In genomic region chr14:55749201-55749812, GRCh38 we compare ENCODE assay signal across 18 cellular contexts.
A peak's percentile ranks its signal among the peaks of the same experiment; 100 is the strongest.
DNase-seq lines count a peak whose midpoint lies in the region; ATAC-seq, FAIRE-seq and TF ChIP-seq lines count a peak whose summit lies in the region.
"Had no signal": no experiment of that assay in that cellular context is flagged by ENCODE, and none has a peak within 500 bp of the region (broad histone marks: within the 10 kb centered on the region; RNA-seq: fewer than 3 reads in every experiment).

No MANE protein-coding gene starts in this region.

- no peak overlapping the region for H3K4me3 Mint-ChIP-seq in activated T-cell treated with anti-CD3 and anti-CD28 coated beads, Interleukin-2, amount 50 U/mL, for 72 hours
- no peak overlapping the region for H3K4me3 Mint-ChIP-seq in activated T-cell treated with anti-CD3 and anti-CD28 coated beads, Interleukin-2, amount 50 U/mL, for 24 hours
- H3K4me3 Mint-ChIP-seq: activated CD4-positive, alpha-beta T cell treated with anti-CD3 and anti-CD28 coated beads, Interleukin-2, amount 10 ng/mL, durations not matched to agents 24 days and 14 days; mesothelial cell of epicardium; stimulated activated memory B cell treated with anti-CD40 and anti-IgM and Interleukin-4, amounts not matched to agents 10 μg/mL and 1 μg/mL and 100 μg/mL, for 72 hours; T-helper 1 cell treated with Interleukin-12 subunit alpha and Interleukin-12 subunit beta and Interleukin-4 antibody, amounts not matched to agents 30 μg/mL and 1 μg/mL, for 36 hours had no signal

- no peaks in the 10 kb centered on the region for H3K36me3 ChIP-seq in gastroesophageal sphincter
- H3K36me3 ChIP-seq: brain microvascular endothelial cell, ovary had no signal

- no peak for TF ChIP-seq POLR2A in gastroesophageal sphincter (IDR thresholded peaks at IDR 0.05)

- H3K36me3 Mint-ChIP-seq in activated T-cell treated with anti-CD3 and anti-CD28 coated beads, Interleukin-2, amount 50 U/mL, for 72 hours (ENCODE audit: insufficient read depth in 2 of 2): no peaks in the 10 kb centered on the region
- no peaks in the 10 kb centered on the region for H3K36me3 Mint-ChIP-seq in activated T-cell treated with anti-CD3 and anti-CD28 coated beads, Interleukin-2, amount 50 U/mL, for 24 hours (ENCODE audit: low read depth)
- H3K36me3 Mint-ChIP-seq: mesothelial cell of epicardium; stimulated activated memory B cell treated with anti-CD40 and anti-IgM and Interleukin-4, amounts not matched to agents 10 μg/mL and 1 μg/mL and 100 μg/mL, for 72 hours had no signal

- peak; percentile 30 for FAIRE-seq in urothelium cell line (lab: Jason Lieb, UNC)

- no peak overlapping the region for H3K4me3 ChIP-seq in epithelial cell of esophagus (ENCODE audit: low read length)
- no peak overlapping the region for H3K4me3 ChIP-seq in gastroesophageal sphincter
- H3K4me3 ChIP-seq: ovary had no signal

- no peak overlapping the region for H3K27ac Mint-ChIP-seq in activated T-cell treated with anti-CD3 and anti-CD28 coated beads, Interleukin-2, amount 50 U/mL, for 72 hours
- no peak overlapping the region for H3K27ac Mint-ChIP-seq in activated T-cell treated with anti-CD3 and anti-CD28 coated beads, Interleukin-2, amount 50 U/mL, for 24 hours
- H3K27ac Mint-ChIP-seq: activated CD4-positive, alpha-beta T cell treated with anti-CD3 and anti-CD28 coated beads, Interleukin-2, amount 10 ng/mL, durations not matched to agents 24 days and 14 days; activated T-helper 2 cell treated with anti-CD3 and anti-CD28 coated beads, Interferon-gamma antibody, Interleukin-2, Interleukin-4, amounts not matched to agents 10 μg/mL and 5 μg/mL and 100 μg/mL, durations not matched to agents 14 hours and 24 hours and 36 hours; mesothelial cell of epicardium; stimulated activated memory B cell treated with anti-CD40 and anti-IgM and Interleukin-4, amounts not matched to agents 10 μg/mL and 1 μg/mL and 100 μg/mL, for 72 hours; T-helper 1 cell treated with Interleukin-12 subunit alpha and Interleukin-12 subunit beta and Interleukin-4 antibody, amounts not matched to agents 30 μg/mL and 1 μg/mL, for 36 hours had no signal

- H3K27me3 Mint-ChIP-seq in activated T-cell treated with anti-CD3 and anti-CD28 coated beads, Interleukin-2, amount 50 U/mL, for 72 hours (ENCODE audit: low read depth): no peaks in the 10 kb centered on the region
- H3K27me3 Mint-ChIP-seq in activated T-cell treated with anti-CD3 and anti-CD28 coated beads, Interleukin-2, amount 50 U/mL, for 24 hours: peaks cover 4% of the 10 kb centered on the region
- H3K27me3 Mint-ChIP-seq: activated CD4-positive, alpha-beta T cell treated with anti-CD3 and anti-CD28 coated beads, Interleukin-2, amount 10 ng/mL, durations not matched to agents 24 days and 14 days; stimulated activated memory B cell treated with anti-CD40 and anti-IgM and Interleukin-4, amounts not matched to agents 10 μg/mL and 1 μg/mL and 100 μg/mL, for 72 hours had no signal

- H3K9me3 ChIP-seq in gastroesophageal sphincter: no peaks in the 10 kb centered on the region
- H3K9me3 ChIP-seq: ovary had no signal

- no peak for TF ChIP-seq EP300 in gastroesophageal sphincter (IDR thresholded peaks at IDR 0.05)

- DNase-seq in activated T-cell treated with anti-CD3 and anti-CD28 coated beads, Interleukin-2, amount 50 U/mL, for 72 hours: no peak
- DNase-seq in activated T-cell treated with anti-CD3 and anti-CD28 coated beads, Interleukin-2, amount 50 U/mL, for 24 hours: no peak
- DNase-seq in NCI-H345 treated with DMSO at 0.1 percent for 48 hours (lab: John Stamatoyannopoulos, UW; ENCODE audit: unreplicated experiment) (peak; percentile 59), epithelial cell of esophagus (ENCODE audit: low read depth) (peak; percentile 79), urothelium cell line (ENCODE audit: low spot score) (no peak), AG08395 (ENCODE audit: low spot score) (no peak)
- no peak for DNase-seq in activated CD8-positive, alpha-beta memory T cell treated with anti-CD3 and anti-CD28 coated beads for 24 hours
- DNase-seq: activated CD4-positive, alpha-beta T cell treated with anti-CD3 and anti-CD28 coated beads, Interleukin-2, amount 10 ng/mL, durations not matched to agents 24 days and 14 days; brain microvascular endothelial cell; GF-D8; OCI-M1; ovary; stimulated activated CD4-positive, alpha-beta T cell treated with anti-CD3 and anti-CD28 coated beads, Interleukin-2, amount 100 ng/mL, for 24 hours had no signal

- no peaks in the 10 kb centered on the region for H3K4me1 Mint-ChIP-seq in activated T-cell treated with anti-CD3 and anti-CD28 coated beads, Interleukin-2, amount 50 U/mL, for 72 hours (ENCODE audit: low read depth)
- no peaks in the 10 kb centered on the region for H3K4me1 Mint-ChIP-seq in activated T-cell treated with anti-CD3 and anti-CD28 coated beads, Interleukin-2, amount 50 U/mL, for 24 hours (ENCODE audit: low read depth)
- H3K4me1 Mint-ChIP-seq: stimulated activated memory B cell treated with anti-CD40 and anti-IgM and Interleukin-4, amounts not matched to agents 10 μg/mL and 1 μg/mL and 100 μg/mL, for 72 hours had no signal

- TF ChIP-seq CTCF in epithelial cell of esophagus (IDR thresholded peaks at IDR 0.05; ENCODE audit: insufficient read depth, low read depth, low read length, missing control alignments): no peak
- no peak for TF ChIP-seq CTCF in gastroesophageal sphincter (IDR thresholded peaks at IDR 0.05)

- H3K9me3 Mint-ChIP-seq in activated T-cell treated with anti-CD3 and anti-CD28 coated beads, Interleukin-2, amount 50 U/mL, for 72 hours: no peaks in the 10 kb centered on the region
- H3K9me3 Mint-ChIP-seq in activated T-cell treated with anti-CD3 and anti-CD28 coated beads, Interleukin-2, amount 50 U/mL, for 24 hours: no peaks in the 10 kb centered on the region
- H3K9me3 Mint-ChIP-seq: activated CD4-positive, alpha-beta T cell treated with anti-CD3 and anti-CD28 coated beads, Interleukin-2, amount 10 ng/mL, durations not matched to agents 24 days and 14 days; activated T-helper 2 cell treated with anti-CD3 and anti-CD28 coated beads, Interferon-gamma antibody, Interleukin-2, Interleukin-4, amounts not matched to agents 10 μg/mL and 5 μg/mL and 100 μg/mL, durations not matched to agents 14 hours and 24 hours and 36 hours; mesothelial cell of epicardium; stimulated activated memory B cell treated with anti-CD40 and anti-IgM and Interleukin-4, amounts not matched to agents 10 μg/mL and 1 μg/mL and 100 μg/mL, for 72 hours; T-helper 1 cell treated with Interleukin-12 subunit alpha and Interleukin-12 subunit beta and Interleukin-4 antibody, amounts not matched to agents 30 μg/mL and 1 μg/mL, for 36 hours had no signal

- H3K27ac ChIP-seq in gastroesophageal sphincter: no peak overlapping the region
- H3K27ac ChIP-seq: brain microvascular endothelial cell, ovary had no signal

- no CpG with 5 or more reads among the region's 1 CpG for WGBS in gastroesophageal sphincter (ENCODE audit: low coverage in 1 of 2), 2 donors

- ATAC-seq in activated T-cell treated with anti-CD3 and anti-CD28 coated beads, Interleukin-2, amount 50 U/mL, for 72 hours (replicated peaks in 1 of 2): peak; percentile 27 to 28
- ATAC-seq in gastroesophageal sphincter: no peak
- ATAC-seq: stimulated activated memory B cell treated with anti-CD40 and anti-IgM and Interleukin-4, amounts not matched to agents 10 μg/mL and 1 μg/mL and 100 μg/mL, for 72 hours had no signal

- no peaks in the 10 kb centered on the region for H3K27me3 ChIP-seq in gastroesophageal sphincter
- H3K27me3 ChIP-seq: brain microvascular endothelial cell, ovary had no signal

- peaks cover 0 to 8% (median 0%) of the 10 kb centered on the region in 3 donors for H3K4me1 ChIP-seq in gastroesophageal sphincter

Comparison
In these comparisons a context has a peak if more than half of its experiments do, and no peak if none do; other contexts are left out.
1. DNase-seq: peak in NCI-H345 treated with DMSO at 0.1 percent for 48 hours (single experiment) and epithelial cell of esophagus (single experiment); none in activated T-cell treated with anti-CD3 and anti-CD28 coated beads, Interleukin-2, amount 50 U/mL, for 72 hours (0 of 2), activated T-cell treated with anti-CD3 and anti-CD28 coated beads, Interleukin-2, amount 50 U/mL, for 24 hours (single experiment), urothelium cell line (single experiment), activated CD8-positive, alpha-beta memory T cell treated with anti-CD3 and anti-CD28 coated beads for 24 hours (single experiment) and AG08395 (single experiment).